8 cellular contexts compared by ENCODE assay signal in the genomic region with DNA sequence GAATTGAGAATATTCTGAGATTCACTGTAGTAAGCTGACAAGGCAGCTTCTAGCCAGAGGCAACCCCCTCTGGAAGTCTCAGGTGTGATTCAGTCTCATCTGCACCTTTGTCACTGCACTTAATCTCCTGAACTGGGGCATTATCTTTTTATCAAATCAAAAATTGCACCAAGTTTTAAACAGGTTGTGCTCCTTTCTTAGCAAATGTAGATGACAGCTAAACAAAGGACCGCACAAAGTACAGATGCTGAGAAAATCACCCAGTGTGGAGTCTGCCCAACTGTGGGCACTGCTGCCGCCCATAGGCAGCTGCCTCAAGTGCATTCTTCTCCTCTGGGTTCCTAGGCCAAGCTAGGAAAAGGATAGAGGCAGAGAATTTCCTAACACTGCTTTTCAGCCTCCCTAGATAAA. TPM values are rescaled to one million over a fixed set of nuclear protein-coding genes. Genes with fewer than 3 reads are reported as not detected.
DNase-seq lines count a peak whose midpoint lies in the region; ATAC-seq and TF ChIP-seq lines count a peak whose summit lies in the region.

No MANE protein-coding gene starts in this region.

- peaks cover 5% of the 10 kb centered on the region for H3K4me1 Mint-ChIP-seq in activated naive CD4-positive, alpha-beta T cell treated with anti-CD3 and anti-CD28 coated beads, Interleukin-2, amount 10 ng/mL, durations not matched to agents 7 days and 5 days

- H3K4me3 ChIP-seq in breast epithelium (no peak overlapping the region), fibroblast of mammary gland (ENCODE audit: control insufficient read depth, low read depth, low read length) (no peak overlapping the region), smooth muscle cell (no peak overlapping the region)
- no peak overlapping the region for H3K4me3 ChIP-seq in effector memory CD4-positive, alpha-beta T cell (ENCODE audit: insufficient read depth, low read depth, low read length, poor library complexity, severe bottlenecking)

- no peak overlapping the region for H3K9ac ChIP-seq in smooth muscle cell (ENCODE audit: low read depth)

- H3K36me3 ChIP-seq in breast epithelium (no peaks in the 10 kb centered on the region), smooth muscle cell (ENCODE audit: low read depth) (no peaks in the 10 kb centered on the region)
- H3K36me3 ChIP-seq in effector memory CD4-positive, alpha-beta T cell (ENCODE audit: control insufficient read depth, insufficient read depth, low read length): peaks cover 14% of the 10 kb centered on the region

- no peaks in the 10 kb centered on the region for H3K27me3 Mint-ChIP-seq in activated naive CD4-positive, alpha-beta T cell treated with anti-CD3 and anti-CD28 coated beads, Interleukin-2, amount 10 ng/mL, durations not matched to agents 7 days and 5 days

- no peak for TF ChIP-seq POLR2A in breast epithelium (IDR thresholded peaks at IDR 0.05)

- no peaks in the 10 kb centered on the region for H3K79me2 ChIP-seq in smooth muscle cell (ENCODE audit: low read depth)

- peaks cover 12% of the 10 kb centered on the region for H3K9me3 Mint-ChIP-seq in activated naive CD4-positive, alpha-beta T cell treated with anti-CD3 and anti-CD28 coated beads, Interleukin-2, amount 10 ng/mL, durations not matched to agents 7 days and 5 days

- H4K20me1 ChIP-seq in smooth muscle cell (ENCODE audit: low read depth): no peaks in the 10 kb centered on the region

- H3K4me3 Mint-ChIP-seq in activated naive CD4-positive, alpha-beta T cell treated with anti-CD3 and anti-CD28 coated beads, Interleukin-2, amount 10 ng/mL, durations not matched to agents 7 days and 5 days: no peak overlapping the region

- DNase-seq in T47D (ENCODE audit: low read depth in 1 of 2, low spot score in 1 of 2) (peak; percentile 31 to 61), breast epithelium (ENCODE audit: low spot score in 2 of 2) (no peak), NCI-H69 (lab: John Stamatoyannopoulos, UW) (peak; percentile 93), fibroblast of mammary gland (ENCODE audit: low read depth) (peak; percentile 11), smooth muscle cell (lab: John Stamatoyannopoulos, UW; ENCODE audit: unreplicated experiment) (no peak)
- no peak for DNase-seq in effector memory CD4-positive, alpha-beta T cell
- DNase-seq in activated naive CD4-positive, alpha-beta T cell treated with anti-CD3 and anti-CD28 coated beads, Interleukin-2, amount 10 ng/mL, durations not matched to agents 7 days and 5 days: no peak

- intact Hi-C loops in breast epithelium (cut with DNase I; ENCODE audit: low total_unique reads): no loop called here

- no peak overlapping the region for H3K27ac ChIP-seq in breast epithelium
- no peak overlapping the region for H3K27ac ChIP-seq in smooth muscle cell (ENCODE audit: low read depth)
- H3K27ac ChIP-seq in effector memory CD4-positive, alpha-beta T cell (ENCODE audit: insufficient read depth, low read length, poor library complexity, severe bottlenecking): no peak overlapping the region

- no peak overlapping the region for H2AFZ ChIP-seq in smooth muscle cell (ENCODE audit: low read depth)

- no peaks in the 10 kb centered on the region for H3K9me3 ChIP-seq in breast epithelium
- H3K9me3 ChIP-seq in smooth muscle cell (replicated peaks; ENCODE audit: low read depth): no peaks in the 10 kb centered on the region
- no peaks in the 10 kb centered on the region for H3K9me3 ChIP-seq in effector memory CD4-positive, alpha-beta T cell (ENCODE audit: control insufficient read depth, low read length)

- H3F3A ChIP-seq in smooth muscle cell (ENCODE audit: low read depth): no peaks in the 10 kb centered on the region

- WGBS in smooth muscle cell (ENCODE audit: low lambda C conversion rate): 33% methylated on average over 2 of the region's 2 CpGs

- CTCF ChIA-PET in activated naive CD4-positive, alpha-beta T cell treated with anti-CD3 and anti-CD28 coated beads, Interleukin-2, amount 10 ng/mL, durations not matched to agents 7 days and 5 days (lab: Charles Lee): no interaction called here

- H3K4me2 ChIP-seq in smooth muscle cell: no peak overlapping the region

- TF ChIP-seq CTCF in breast epithelium (IDR thresholded peaks at IDR 0.05) (no peak), fibroblast of mammary gland (conservative IDR thresholded peaks at IDR 0.05; ENCODE audit: control insufficient read depth, insufficient read depth, low read depth, low read length) (peak; percentile 47), smooth muscle cell (IDR thresholded peaks at IDR 0.05; ENCODE audit: borderline replicate concordance, insufficient read depth, poor library complexity, severe bottlenecking) (peak; percentile 35)

- H3K27me3 ChIP-seq in breast epithelium (no peaks in the 10 kb centered on the region), smooth muscle cell (ENCODE audit: low read depth) (no peaks in the 10 kb centered on the region)
- H3K27me3 ChIP-seq in effector memory CD4-positive, alpha-beta T cell (replicated peaks; ENCODE audit: control insufficient read depth, insufficient read depth, low read length, poor library complexity, severe bottlenecking): no peaks in the 10 kb centered on the region

- H3K27ac Mint-ChIP-seq in activated naive CD4-positive, alpha-beta T cell treated with anti-CD3 and anti-CD28 coated beads, Interleukin-2, amount 10 ng/mL, durations not matched to agents 7 days and 5 days: no peak overlapping the region

- H3K4me1 ChIP-seq in breast epithelium (no peaks in the 10 kb centered on the region), smooth muscle cell (ENCODE audit: low read depth) (no peaks in the 10 kb centered on the region)
- no peaks in the 10 kb centered on the region for H3K4me1 ChIP-seq in effector memory CD4-positive, alpha-beta T cell (ENCODE audit: control insufficient read depth, insufficient read depth, low read length, poor library complexity, severe bottlenecking)

- in situ Hi-C loops in T47D (cut with HindIII; ENCODE audit: low pct_unique_long_range_greater_than_20kb, low sequenced_read_pairs): no loop called here

- ATAC-seq in GM18907 (IDR thresholded peaks at IDR 0.05; ENCODE audit: unreplicated experiment): no peak

- H3K36me3 Mint-ChIP-seq in activated naive CD4-positive, alpha-beta T cell treated with anti-CD3 and anti-CD28 coated beads, Interleukin-2, amount 10 ng/mL, durations not matched to agents 7 days and 5 days: peaks cover 56% of the 10 kb centered on the region

RNA-seq across cellular contexts. Expression of a gene that starts 51.1 kb away (rescaled TPM):
- total RNA-seq in breast epithelium: 1 to 10 TPM; 5.3 to 6.7 (median 5.6) TPM
- total RNA-seq in smooth muscle cell: 123 and 152 TPM in 2 replicates
- polyA plus RNA-seq in smooth muscle cell: 32.8 and 41.7 TPM in 2 replicates

Comparison
In these comparisons a context has a peak if more than half of its experiments do, and no peak if none do; other contexts are left out.
1. DNase-seq: peak in T47D (2 of 2), NCI-H69 (single experiment) and fibroblast of mammary gland (single experiment); none in breast epithelium (0 of 2), smooth muscle cell (single experiment), effector memory CD4-positive, alpha-beta T cell (0 of 3) and activated naive CD4-positive, alpha-beta T cell treated with anti-CD3 and anti-CD28 coated beads, Interleukin-2, amount 10 ng/mL, durations not matched to agents 7 days and 5 days (single experiment).
2. CTCF ChIP-seq: peak in fibroblast of mammary gland (single experiment) and smooth muscle cell (single experiment); none in breast epithelium (0 of 3).
3. RNA of a gene that starts 51.1 kb away (total RNA-seq): 123 to 152 TPM in smooth muscle cell; 5.3 to 6.7 TPM in breast epithelium; every median in the first group is over 10 times any median in the second.